In the genomic region with DNA sequence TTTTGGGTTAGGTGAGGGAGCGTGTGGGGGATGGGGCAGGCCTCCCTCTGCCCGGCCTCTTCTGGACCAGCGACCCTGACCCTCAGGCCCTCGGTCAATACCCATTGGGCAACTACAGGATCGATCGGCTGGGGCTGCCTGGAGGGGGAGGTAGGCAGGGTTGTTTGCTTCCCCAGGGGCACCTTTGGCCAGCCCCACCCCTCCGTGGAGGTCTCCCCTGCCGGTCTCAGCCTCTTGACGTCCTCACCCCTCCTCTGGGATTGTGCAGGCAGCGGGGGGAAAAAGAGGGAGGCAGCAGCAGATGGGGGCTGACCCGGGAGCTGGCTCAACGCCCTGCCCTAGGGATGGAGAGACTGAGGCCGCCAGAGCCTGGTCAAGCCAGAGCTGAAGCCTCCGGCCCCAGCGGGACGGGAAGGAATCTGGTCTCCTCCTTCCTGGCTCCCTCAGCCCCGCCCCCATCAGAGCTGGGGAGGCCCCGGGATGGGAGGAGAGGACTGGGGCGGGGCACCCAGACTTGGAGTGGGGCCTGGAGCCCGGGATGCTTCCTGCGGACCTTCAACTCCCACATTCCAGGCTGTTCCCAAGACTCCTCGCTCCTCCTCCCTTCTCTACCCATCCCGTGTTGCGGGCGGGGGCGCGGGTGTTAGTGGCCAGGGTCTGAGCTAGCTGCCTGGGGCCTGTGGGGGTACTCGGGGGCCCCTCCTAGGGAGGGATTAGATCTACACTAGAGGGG, we compare ENCODE assay signal across 1 cellular context.
A peak's percentile ranks its signal among the peaks of the same experiment; 100 is the strongest.
TF ChIP-seq lines count a peak whose summit lies in the region.

No MANE protein-coding gene starts in this region.

TF ChIP-seq in HepG2, 621 proteins besides CTCF, POLR2A, EP300 and RAD21 (continues in another document):
- TF ChIP-seq ZNF460 (CRISPR knock-in tag; IDR thresholded peaks at IDR 0.05; ENCODE audit: borderline replicate concordance) = peak; percentile 72; the same call in 1 of the 2 replicates
- TF ChIP-seq, protein P1, sequence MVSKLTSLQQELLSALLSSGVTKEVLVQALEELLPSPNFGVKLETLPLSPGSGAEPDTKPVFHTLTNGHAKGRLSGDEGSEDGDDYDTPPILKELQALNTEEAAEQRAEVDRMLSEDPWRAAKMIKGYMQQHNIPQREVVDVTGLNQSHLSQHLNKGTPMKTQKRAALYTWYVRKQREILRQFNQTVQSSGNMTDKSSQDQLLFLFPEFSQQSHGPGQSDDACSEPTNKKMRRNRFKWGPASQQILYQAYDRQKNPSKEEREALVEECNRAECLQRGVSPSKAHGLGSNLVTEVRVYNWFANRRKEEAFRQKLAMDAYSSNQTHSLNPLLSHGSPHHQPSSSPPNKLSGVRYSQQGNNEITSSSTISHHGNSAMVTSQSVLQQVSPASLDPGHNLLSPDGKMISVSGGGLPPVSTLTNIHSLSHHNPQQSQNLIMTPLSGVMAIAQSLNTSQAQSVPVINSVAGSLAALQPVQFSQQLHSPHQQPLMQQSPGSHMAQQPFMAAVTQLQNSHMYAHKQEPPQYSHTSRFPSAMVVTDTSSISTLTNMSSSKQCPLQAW (CRISPR knock-in tag; IDR thresholded peaks at IDR 0.05) = peak; percentile 84
- TF ChIP-seq FOXO1 (CRISPR knock-in tag; IDR thresholded peaks at IDR 0.05) = peak; percentile 99
- TF ChIP-seq FOSL2 (CRISPR knock-in tag; IDR thresholded peaks at IDR 0.05) = peak; percentile 87
- peak; percentile 95 for TF ChIP-seq ESRRA (CRISPR knock-in tag; IDR thresholded peaks at IDR 0.05; ENCODE audit: low read depth)
- no peak for TF ChIP-seq SATB2 (CRISPR knock-in tag; IDR thresholded peaks at IDR 0.05)
- 0 out of 2 replicates have a peak, but pooled peaks have one; percentile 78 for TF ChIP-seq DMAP1 (CRISPR knock-in tag; IDR thresholded peaks at IDR 0.05)
- TF ChIP-seq KMT2B (CRISPR knock-in tag; IDR thresholded peaks at IDR 0.05) = no peak; the same call in 1 of the 2 replicates
- TF ChIP-seq SSRP1 (CRISPR knock-in tag; IDR thresholded peaks at IDR 0.05) = peak; percentile 33
- TF ChIP-seq HHEX (CRISPR knock-in tag; IDR thresholded peaks at IDR 0.05) = peak; percentile 91
- TF ChIP-seq PCBP1 (IDR thresholded peaks at IDR 0.05; ENCODE audit: borderline replicate concordance, low read depth, low read length) = no peak
- peak; percentile 100 for TF ChIP-seq ZSCAN25 (CRISPR knock-in tag; IDR thresholded peaks at IDR 0.05)
- TF ChIP-seq, protein P2, sequence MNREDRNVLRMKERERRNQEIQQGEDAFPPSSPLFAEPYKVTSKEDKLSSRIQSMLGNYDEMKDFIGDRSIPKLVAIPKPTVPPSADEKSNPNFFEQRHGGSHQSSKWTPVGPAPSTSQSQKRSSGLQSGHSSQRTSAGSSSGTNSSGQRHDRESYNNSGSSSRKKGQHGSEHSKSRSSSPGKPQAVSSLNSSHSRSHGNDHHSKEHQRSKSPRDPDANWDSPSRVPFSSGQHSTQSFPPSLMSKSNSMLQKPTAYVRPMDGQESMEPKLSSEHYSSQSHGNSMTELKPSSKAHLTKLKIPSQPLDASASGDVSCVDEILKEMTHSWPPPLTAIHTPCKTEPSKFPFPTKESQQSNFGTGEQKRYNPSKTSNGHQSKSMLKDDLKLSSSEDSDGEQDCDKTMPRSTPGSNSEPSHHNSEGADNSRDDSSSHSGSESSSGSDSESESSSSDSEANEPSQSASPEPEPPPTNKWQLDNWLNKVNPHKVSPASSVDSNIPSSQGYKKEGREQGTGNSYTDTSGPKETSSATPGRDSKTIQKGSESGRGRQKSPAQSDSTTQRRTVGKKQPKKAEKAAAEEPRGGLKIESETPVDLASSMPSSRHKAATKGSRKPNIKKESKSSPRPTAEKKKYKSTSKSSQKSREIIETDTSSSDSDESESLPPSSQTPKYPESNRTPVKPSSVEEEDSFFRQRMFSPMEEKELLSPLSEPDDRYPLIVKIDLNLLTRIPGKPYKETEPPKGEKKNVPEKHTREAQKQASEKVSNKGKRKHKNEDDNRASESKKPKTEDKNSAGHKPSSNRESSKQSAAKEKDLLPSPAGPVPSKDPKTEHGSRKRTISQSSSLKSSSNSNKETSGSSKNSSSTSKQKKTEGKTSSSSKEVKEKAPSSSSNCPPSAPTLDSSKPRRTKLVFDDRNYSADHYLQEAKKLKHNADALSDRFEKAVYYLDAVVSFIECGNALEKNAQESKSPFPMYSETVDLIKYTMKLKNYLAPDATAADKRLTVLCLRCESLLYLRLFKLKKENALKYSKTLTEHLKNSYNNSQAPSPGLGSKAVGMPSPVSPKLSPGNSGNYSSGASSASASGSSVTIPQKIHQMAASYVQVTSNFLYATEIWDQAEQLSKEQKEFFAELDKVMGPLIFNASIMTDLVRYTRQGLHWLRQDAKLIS (CRISPR knock-in tag; IDR thresholded peaks at IDR 0.05) = no peak
- TF ChIP-seq SIN3B (IDR thresholded peaks at IDR 0.05; ENCODE audit: low read length) = no peak
- TF ChIP-seq ZNF20 (CRISPR knock-in tag; IDR thresholded peaks at IDR 0.05) = no peak
- peak; percentile 61; the same call in 1 of the 2 replicates for TF ChIP-seq ATF1 (CRISPR knock-in tag; IDR thresholded peaks at IDR 0.05)
- peak; percentile 62 for TF ChIP-seq ZNF547 (CRISPR knock-in tag; IDR thresholded peaks at IDR 0.05)
- TF ChIP-seq TBX2 (CRISPR knock-in tag; IDR thresholded peaks at IDR 0.05; ENCODE audit: borderline replicate concordance) = peak; percentile 98
- peak; percentile 100 for TF ChIP-seq ZNF746 (CRISPR knock-in tag; IDR thresholded peaks at IDR 0.05)
- TF ChIP-seq ZNF253 (CRISPR knock-in tag; IDR thresholded peaks at IDR 0.05; ENCODE audit: borderline replicate concordance) = no peak
- TF ChIP-seq, protein P3, sequence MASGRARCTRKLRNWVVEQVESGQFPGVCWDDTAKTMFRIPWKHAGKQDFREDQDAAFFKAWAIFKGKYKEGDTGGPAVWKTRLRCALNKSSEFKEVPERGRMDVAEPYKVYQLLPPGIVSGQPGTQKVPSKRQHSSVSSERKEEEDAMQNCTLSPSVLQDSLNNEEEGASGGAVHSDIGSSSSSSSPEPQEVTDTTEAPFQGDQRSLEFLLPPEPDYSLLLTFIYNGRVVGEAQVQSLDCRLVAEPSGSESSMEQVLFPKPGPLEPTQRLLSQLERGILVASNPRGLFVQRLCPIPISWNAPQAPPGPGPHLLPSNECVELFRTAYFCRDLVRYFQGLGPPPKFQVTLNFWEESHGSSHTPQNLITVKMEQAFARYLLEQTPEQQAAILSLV (CRISPR knock-in tag; IDR thresholded peaks at IDR 0.05; ENCODE audit: borderline replicate concordance) = peak; percentile 80; the same call in 1 of the 2 replicates
- TF ChIP-seq, protein P4, sequence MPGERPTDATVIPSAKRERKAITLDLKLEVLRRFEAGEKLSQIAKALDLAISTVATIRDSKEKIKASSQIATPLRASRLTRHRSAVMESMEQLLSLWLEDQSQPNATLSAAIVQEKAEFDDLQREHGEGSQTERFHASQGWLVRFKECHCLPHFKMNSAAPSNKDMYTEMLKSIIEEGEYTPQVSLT (CRISPR knock-in tag; IDR thresholded peaks at IDR 0.05; ENCODE audit: borderline replicate concordance, low read depth) = no peak
- no peak; the same call in 1 of the 2 replicates for TF ChIP-seq STAG1 (CRISPR knock-in tag; IDR thresholded peaks at IDR 0.05)
- TF ChIP-seq FOXK1 (CRISPR knock-in tag; IDR thresholded peaks at IDR 0.05; ENCODE audit: borderline replicate concordance, low read depth) = peak; percentile 82; the same call in 1 of the 2 replicates
- TF ChIP-seq AGO1 (IDR thresholded peaks at IDR 0.05; ENCODE audit: low read depth, low read length, poor library complexity, severe bottlenecking) = no peak
- no peak for TF ChIP-seq GTF2F1 (IDR thresholded peaks at IDR 0.05; ENCODE audit: low read length)
- TF ChIP-seq ZFP90 (CRISPR knock-in tag; IDR thresholded peaks at IDR 0.05; ENCODE audit: borderline replicate concordance) = peak; percentile 68; the same call in 1 of the 2 replicates
- peak; percentile 88 for TF ChIP-seq SOX13 (IDR thresholded peaks at IDR 0.05)
- peak in 1 of 2 experiments; percentile 89; a peak in 2 of 4 replicates for TF ChIP-seq SOX13 (CRISPR knock-in tag; conservative IDR thresholded peaks at IDR 0.05 in 1 of 2, IDR thresholded peaks at IDR 0.05 in 1 of 2)
- TF ChIP-seq, protein P5, sequence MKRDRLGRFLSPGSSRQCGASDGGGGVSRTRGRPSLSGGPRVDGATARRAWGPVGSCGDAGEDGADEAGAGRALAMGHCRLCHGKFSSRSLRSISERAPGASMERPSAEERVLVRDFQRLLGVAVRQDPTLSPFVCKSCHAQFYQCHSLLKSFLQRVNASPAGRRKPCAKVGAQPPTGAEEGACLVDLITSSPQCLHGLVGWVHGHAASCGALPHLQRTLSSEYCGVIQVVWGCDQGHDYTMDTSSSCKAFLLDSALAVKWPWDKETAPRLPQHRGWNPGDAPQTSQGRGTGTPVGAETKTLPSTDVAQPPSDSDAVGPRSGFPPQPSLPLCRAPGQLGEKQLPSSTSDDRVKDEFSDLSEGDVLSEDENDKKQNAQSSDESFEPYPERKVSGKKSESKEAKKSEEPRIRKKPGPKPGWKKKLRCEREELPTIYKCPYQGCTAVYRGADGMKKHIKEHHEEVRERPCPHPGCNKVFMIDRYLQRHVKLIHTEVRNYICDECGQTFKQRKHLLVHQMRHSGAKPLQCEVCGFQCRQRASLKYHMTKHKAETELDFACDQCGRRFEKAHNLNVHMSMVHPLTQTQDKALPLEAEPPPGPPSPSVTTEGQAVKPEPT (CRISPR knock-in tag; IDR thresholded peaks at IDR 0.05; ENCODE audit: low read depth) = peak; percentile 86; the same call in 1 of the 2 replicates
- no peak for TF ChIP-seq TOE1 (CRISPR knock-in tag; IDR thresholded peaks at IDR 0.05)
- TF ChIP-seq ZNF724P (CRISPR knock-in tag; IDR thresholded peaks at IDR 0.05; ENCODE audit: borderline replicate concordance) = peak; percentile 76; the same call in 1 of the 2 replicates
- peak; percentile 76; the same call in 1 of the 2 replicates for TF ChIP-seq ZNF678 (CRISPR knock-in tag; IDR thresholded peaks at IDR 0.05)
- no peak for TF ChIP-seq ZNF672 (CRISPR knock-in tag; IDR thresholded peaks at IDR 0.05)
- peak; percentile 85 for TF ChIP-seq POGZ (CRISPR knock-in tag; IDR thresholded peaks at IDR 0.05)
- TF ChIP-seq SP5 (CRISPR knock-in tag; IDR thresholded peaks at IDR 0.05; ENCODE audit: borderline replicate concordance, low read depth) = peak; percentile 98
- TF ChIP-seq GFI1 (CRISPR knock-in tag; IDR thresholded peaks at IDR 0.05; ENCODE audit: borderline replicate concordance) = peak; percentile 78
- TF ChIP-seq ATRX (CRISPR knock-in tag; IDR thresholded peaks at IDR 0.05; ENCODE audit: borderline replicate concordance) = no peak
- peak; percentile 74; the same call in 1 of the 2 replicates for TF ChIP-seq ZBTB3 (CRISPR knock-in tag; IDR thresholded peaks at IDR 0.05; ENCODE audit: borderline replicate concordance, low read depth)
- TF ChIP-seq YEATS4 (CRISPR knock-in tag; IDR thresholded peaks at IDR 0.05; ENCODE audit: borderline replicate concordance) = peak; percentile 95
- TF ChIP-seq, protein P6, sequence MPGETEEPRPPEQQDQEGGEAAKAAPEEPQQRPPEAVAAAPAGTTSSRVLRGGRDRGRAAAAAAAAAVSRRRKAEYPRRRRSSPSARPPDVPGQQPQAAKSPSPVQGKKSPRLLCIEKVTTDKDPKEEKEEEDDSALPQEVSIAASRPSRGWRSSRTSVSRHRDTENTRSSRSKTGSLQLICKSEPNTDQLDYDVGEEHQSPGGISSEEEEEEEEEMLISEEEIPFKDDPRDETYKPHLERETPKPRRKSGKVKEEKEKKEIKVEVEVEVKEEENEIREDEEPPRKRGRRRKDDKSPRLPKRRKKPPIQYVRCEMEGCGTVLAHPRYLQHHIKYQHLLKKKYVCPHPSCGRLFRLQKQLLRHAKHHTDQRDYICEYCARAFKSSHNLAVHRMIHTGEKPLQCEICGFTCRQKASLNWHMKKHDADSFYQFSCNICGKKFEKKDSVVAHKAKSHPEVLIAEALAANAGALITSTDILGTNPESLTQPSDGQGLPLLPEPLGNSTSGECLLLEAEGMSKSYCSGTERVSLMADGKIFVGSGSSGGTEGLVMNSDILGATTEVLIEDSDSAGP (CRISPR knock-in tag; IDR thresholded peaks at IDR 0.05; ENCODE audit: borderline replicate concordance) = peak; percentile 92
- TF ChIP-seq RBFOX2 (IDR thresholded peaks at IDR 0.05; ENCODE audit: low read depth, low read length) = peak; percentile 64
- TF ChIP-seq KLF15 (CRISPR knock-in tag; IDR thresholded peaks at IDR 0.05; ENCODE audit: borderline replicate concordance) = no peak
- TF ChIP-seq, protein P7, sequence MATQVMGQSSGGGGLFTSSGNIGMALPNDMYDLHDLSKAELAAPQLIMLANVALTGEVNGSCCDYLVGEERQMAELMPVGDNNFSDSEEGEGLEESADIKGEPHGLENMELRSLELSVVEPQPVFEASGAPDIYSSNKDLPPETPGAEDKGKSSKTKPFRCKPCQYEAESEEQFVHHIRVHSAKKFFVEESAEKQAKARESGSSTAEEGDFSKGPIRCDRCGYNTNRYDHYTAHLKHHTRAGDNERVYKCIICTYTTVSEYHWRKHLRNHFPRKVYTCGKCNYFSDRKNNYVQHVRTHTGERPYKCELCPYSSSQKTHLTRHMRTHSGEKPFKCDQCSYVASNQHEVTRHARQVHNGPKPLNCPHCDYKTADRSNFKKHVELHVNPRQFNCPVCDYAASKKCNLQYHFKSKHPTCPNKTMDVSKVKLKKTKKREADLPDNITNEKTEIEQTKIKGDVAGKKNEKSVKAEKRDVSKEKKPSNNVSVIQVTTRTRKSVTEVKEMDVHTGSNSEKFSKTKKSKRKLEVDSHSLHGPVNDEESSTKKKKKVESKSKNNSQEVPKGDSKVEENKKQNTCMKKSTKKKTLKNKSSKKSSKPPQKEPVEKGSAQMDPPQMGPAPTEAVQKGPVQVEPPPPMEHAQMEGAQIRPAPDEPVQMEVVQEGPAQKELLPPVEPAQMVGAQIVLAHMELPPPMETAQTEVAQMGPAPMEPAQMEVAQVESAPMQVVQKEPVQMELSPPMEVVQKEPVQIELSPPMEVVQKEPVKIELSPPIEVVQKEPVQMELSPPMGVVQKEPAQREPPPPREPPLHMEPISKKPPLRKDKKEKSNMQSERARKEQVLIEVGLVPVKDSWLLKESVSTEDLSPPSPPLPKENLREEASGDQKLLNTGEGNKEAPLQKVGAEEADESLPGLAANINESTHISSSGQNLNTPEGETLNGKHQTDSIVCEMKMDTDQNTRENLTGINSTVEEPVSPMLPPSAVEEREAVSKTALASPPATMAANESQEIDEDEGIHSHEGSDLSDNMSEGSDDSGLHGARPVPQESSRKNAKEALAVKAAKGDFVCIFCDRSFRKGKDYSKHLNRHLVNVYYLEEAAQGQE (IDR thresholded peaks at IDR 0.05; ENCODE audit: borderline replicate concordance in 1 of 2, low read depth in 1 of 2, low read length in 2 of 2) = peak in 1 of 2 experiments; percentile 70; a peak in 2 of 4 replicates
- TF ChIP-seq, protein P8, sequence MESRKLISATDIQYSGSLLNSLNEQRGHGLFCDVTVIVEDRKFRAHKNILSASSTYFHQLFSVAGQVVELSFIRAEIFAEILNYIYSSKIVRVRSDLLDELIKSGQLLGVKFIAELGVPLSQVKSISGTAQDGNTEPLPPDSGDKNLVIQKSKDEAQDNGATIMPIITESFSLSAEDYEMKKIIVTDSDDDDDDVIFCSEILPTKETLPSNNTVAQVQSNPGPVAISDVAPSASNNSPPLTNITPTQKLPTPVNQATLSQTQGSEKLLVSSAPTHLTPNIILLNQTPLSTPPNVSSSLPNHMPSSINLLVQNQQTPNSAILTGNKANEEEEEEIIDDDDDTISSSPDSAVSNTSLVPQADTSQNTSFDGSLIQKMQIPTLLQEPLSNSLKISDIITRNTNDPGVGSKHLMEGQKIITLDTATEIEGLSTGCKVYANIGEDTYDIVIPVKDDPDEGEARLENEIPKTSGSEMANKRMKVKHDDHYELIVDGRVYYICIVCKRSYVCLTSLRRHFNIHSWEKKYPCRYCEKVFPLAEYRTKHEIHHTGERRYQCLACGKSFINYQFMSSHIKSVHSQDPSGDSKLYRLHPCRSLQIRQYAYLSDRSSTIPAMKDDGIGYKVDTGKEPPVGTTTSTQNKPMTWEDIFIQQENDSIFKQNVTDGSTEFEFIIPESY (CRISPR knock-in tag; IDR thresholded peaks at IDR 0.05) = peak; percentile 85
